8 cellular contexts compared by ENCODE assay signal in the genomic region with DNA sequence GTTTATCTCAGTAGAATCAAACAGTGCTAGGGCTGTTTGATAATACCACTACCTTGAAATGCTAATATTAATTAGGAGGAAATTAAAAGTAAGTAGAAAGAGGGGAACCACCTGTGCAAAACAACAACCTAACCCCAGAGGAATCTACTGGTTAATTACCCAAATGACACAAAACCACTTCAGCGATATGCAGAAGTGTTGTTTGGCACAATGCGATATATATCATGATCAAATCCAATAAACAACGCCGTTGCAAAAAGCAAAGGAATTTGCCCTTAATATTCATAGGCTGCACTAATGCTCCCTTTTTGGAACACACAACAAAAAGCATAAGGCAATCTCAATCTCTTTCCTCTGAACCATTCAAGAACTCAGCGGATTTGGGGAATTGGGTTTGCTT. TPM values are rescaled to one million over a fixed set of nuclear protein-coding genes. Genes with fewer than 3 reads are reported as not detected.
DNase-seq lines count a peak whose midpoint lies in the region; ATAC-seq, FAIRE-seq and TF ChIP-seq lines count a peak whose summit lies in the region.

No MANE protein-coding gene starts in this region.

- H3K27ac ChIP-seq in SJCRH30 (no peak overlapping the region), gastrocnemius medialis (peak overlapping the region in 1 of 4 donors; percentile 95), right atrium auricular region (no peak overlapping the region)

- DNase-seq in GM19239 (ENCODE audit: insufficient read length, low spot score) (no peak), SJCRH30 (no peak), fibroblast of pulmonary artery (ENCODE audit: low read depth) (no peak), gastrocnemius medialis (no peak), right atrium auricular region (ENCODE audit: low spot score) (no peak)
- DNase-seq in activated effector memory CD4-positive, alpha-beta T cell treated with anti-CD3 and anti-CD28 coated beads, Interleukin-2, amount 50 U/mL, for 16 hours: no peak

- peaks cover 7% of the 10 kb centered on the region; the same call in 1 of the 2 replicates for H3K4me1 ChIP-seq in SJCRH30
- peaks cover 21 to 29% of the 10 kb centered on the region in 2 donors for H3K4me1 ChIP-seq in gastrocnemius medialis
- H3K4me1 ChIP-seq in right atrium auricular region: peaks cover 0 to 21% of the 10 kb centered on the region in 2 donors

- no peaks in the 10 kb centered on the region for H3K27me3 ChIP-seq in SJCRH30
- no peaks in the 10 kb centered on the region for H3K27me3 ChIP-seq in gastrocnemius medialis
- H3K27me3 ChIP-seq in right atrium auricular region: no peaks in the 10 kb centered on the region

- peak; percentile 73 for FAIRE-seq in GM19239 (lab: Jason Lieb, UNC)

- no peaks in the 10 kb centered on the region for H3K9me3 ChIP-seq in SJCRH30 (replicated peaks)
- no peaks in the 10 kb centered on the region for H3K9me3 ChIP-seq in gastrocnemius medialis
- no peaks in the 10 kb centered on the region for H3K9me3 ChIP-seq in right atrium auricular region

- ATAC-seq in gastrocnemius medialis (no peak), HG02852 (IDR thresholded peaks at IDR 0.05; ENCODE audit: unreplicated experiment) (no peak)
- no peak for ATAC-seq in activated CD4-positive, CD25-positive, alpha-beta regulatory T cell treated with anti-CD3 and anti-CD28 coated beads, Interleukin-2, amount 50 U/mL, for 24 hours

- intact Hi-C loops in gastrocnemius medialis (cut with DNase I; ENCODE audit: low total_unique reads): loop anchor here (5.0 to 10.0 kb wide), 3 partner anchors 137 to 666 kb away; a partner anchor contains a TSS

- in situ Hi-C loops in gastrocnemius medialis (cut with MboI; ENCODE audit: low sequenced_read_pairs in 4 of 4): loop anchor here in 3 of 4 donors (5.0 to 25.0 kb wide), 2 partner anchors 208 to 668 kb away; a partner anchor contains a TSS

- H3K4me3 ChIP-seq in SJCRH30 (peak overlapping the region; percentile 98), fibroblast of pulmonary artery (replicated peaks; ENCODE audit: low read depth, low read length) (peak overlapping the region; percentile 82), gastrocnemius medialis (peak overlapping the region; percentile 83 to 88 (median 85)), right atrium auricular region (peak overlapping the region in 1 of 2 donors; percentile 91)

- no peak for TF ChIP-seq CTCF in fibroblast of pulmonary artery (IDR thresholded peaks at IDR 0.05; ENCODE audit: low read length, missing control alignments)
- no peak for TF ChIP-seq CTCF in gastrocnemius medialis (IDR thresholded peaks at IDR 0.05 in 4 of 5, conservative IDR thresholded peaks at IDR 0.05 in 1 of 5)
- no peak for TF ChIP-seq CTCF in right atrium auricular region (IDR thresholded peaks at IDR 0.05)

- H3K36me3 ChIP-seq in SJCRH30 (peaks cover 3% of the 10 kb centered on the region; the same call in 1 of the 2 replicates), gastrocnemius medialis (no peaks in the 10 kb centered on the region), right atrium auricular region (no peaks in the 10 kb centered on the region)

- TF ChIP-seq POLR2A in gastrocnemius medialis (IDR thresholded peaks at IDR 0.05): no peak

RNA-seq across cellular contexts. Expression of a gene that starts 1.6 kb away (rescaled TPM):
- total RNA-seq in SJCRH30 (2014; rRNA removed; shearing (Covaris generic)): 45.1 and 57.3 TPM in 2 replicates
- 10 to 100 TPM; 35.3 to 63.9 (median 47.1) TPM for total RNA-seq in gastrocnemius medialis
- 10 to 100 TPM; 37.5 to 44.4 TPM for total RNA-seq in right atrium auricular region

RNA-seq across cellular contexts. Expression of a gene that starts 29.2 kb away (rescaled TPM):
- 0.59 and 0.66 TPM in 2 replicates for total RNA-seq in SJCRH30 (2014; rRNA removed; shearing (Covaris generic))
- 1 to 10 TPM in 1 of 4 donors, under 1 TPM in 3; 0.15 to 1.3 (median 0.58) TPM for total RNA-seq in gastrocnemius medialis
- total RNA-seq in right atrium auricular region: 1 to 10 TPM; 2.2 to 2.6 TPM
